In the genomic region with DNA sequence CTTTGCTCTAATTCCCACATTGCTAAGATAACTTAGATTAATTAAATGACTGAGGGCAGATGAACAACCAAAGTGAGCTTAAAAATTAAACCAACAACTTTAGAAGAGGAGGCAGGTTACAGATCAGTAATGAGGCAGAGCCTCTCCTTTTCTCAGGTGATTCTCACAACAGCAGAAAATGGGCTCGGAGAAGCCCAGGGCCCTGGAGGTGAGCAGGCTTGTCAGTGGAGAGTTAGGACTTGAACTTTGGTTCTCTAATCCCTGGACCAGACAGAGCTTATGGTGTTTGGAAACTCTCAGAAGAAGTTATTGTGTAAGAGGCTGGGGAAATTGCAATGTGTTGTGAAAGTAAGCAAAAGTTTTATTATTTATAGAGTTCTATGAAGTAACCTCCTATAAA, we compare ENCODE assay signal across 14 cellular contexts. TPM values are rescaled to one million over a fixed set of nuclear protein-coding genes. Genes with fewer than 3 reads are reported as not detected.
DNase-seq lines count a peak whose midpoint lies in the region; ATAC-seq and TF ChIP-seq lines count a peak whose summit lies in the region.
"Had no signal": no experiment of that assay in that cellular context is flagged by ENCODE, and none has a peak within 500 bp of the region (broad histone marks: within the 10 kb centered on the region; RNA-seq: fewer than 3 reads in every experiment).

No MANE protein-coding gene starts in this region.

- H3K27me3 Mint-ChIP-seq in endothelial cell (ENCODE audit: unreplicated experiment) = peaks cover 20% of the 10 kb centered on the region

- peak overlapping the region; percentile 82 to 88 for H3K4me3 ChIP-seq in foreskin fibroblast (ENCODE audit: low read depth in 1 of 2, low read length in 2 of 2)
- peak overlapping the region; percentile 87 for H3K4me3 ChIP-seq in skeletal muscle satellite cell (ENCODE audit: low read length)

- H3K27ac Mint-ChIP-seq in endothelial cell (ENCODE audit: unreplicated experiment) = no peak overlapping the region
- H3K27ac Mint-ChIP-seq: natural killer cell treated with Interleukin-12 subunit alpha and Interleukin-12 subunit beta and Interleukin-15 and Interleukin-18, amount 100 ng/mL, for 72 hours had no signal

- no peak overlapping the region for H3K4me3 Mint-ChIP-seq in endothelial cell (ENCODE audit: unreplicated experiment)
- H3K4me3 Mint-ChIP-seq: natural killer cell treated with Interleukin-12 subunit alpha and Interleukin-12 subunit beta and Interleukin-15 and Interleukin-18, amount 100 ng/mL, for 72 hours had no signal

- ATAC-seq in GM21786 (IDR thresholded peaks at IDR 0.05; ENCODE audit: unreplicated experiment) = no peak
- ATAC-seq: natural killer cell treated with Interleukin-12 subunit alpha and Interleukin-12 subunit beta and Interleukin-15 and Interleukin-18, amount 100 ng/mL, for 72 hours; Panc1 had no signal

- H3K9ac ChIP-seq in skeletal muscle satellite cell (ENCODE audit: low read depth, low read length) = no peak overlapping the region

- H3K4me2 ChIP-seq in skeletal muscle satellite cell (ENCODE audit: low read length) = peak overlapping the region; percentile 94

- no peaks in the 10 kb centered on the region for H3K36me3 ChIP-seq in skeletal muscle satellite cell (ENCODE audit: insufficient read depth, low read length)
- H3K36me3 ChIP-seq: HAP-1 had no signal

- no peaks in the 10 kb centered on the region for H3K9me3 ChIP-seq in skeletal muscle satellite cell (replicated peaks; ENCODE audit: low read length)
- H3K9me3 ChIP-seq: HAP-1 had no signal

- TF ChIP-seq CTCF in foreskin fibroblast (IDR thresholded peaks at IDR 0.05; ENCODE audit: low read depth, low read length) (no peak), endothelial cell (IDR thresholded peaks at IDR 0.05; ENCODE audit: unreplicated experiment) (no peak)

- peak; percentile 69 for DNase-seq in GM04503 (ENCODE audit: low read depth)
- DNase-seq in SKM-1 (lab: John Stamatoyannopoulos, UW; ENCODE audit: unreplicated experiment) = peak; percentile 62
- DNase-seq in foreskin fibroblast = peak; percentile 64 to 83
- DNase-seq in endothelial cell (ENCODE audit: low spot score) = no peak
- no peak for DNase-seq in mucosa of gallbladder (ENCODE audit: low spot score)
- no peak for DNase-seq in midbrain (lab: John Stamatoyannopoulos, UW)
- DNase-seq: activated CD8-positive, alpha-beta memory T cell treated with anti-CD3 and anti-CD28 coated beads, Interleukin-2, amount 50 U/mL, for 48 hours; anterior cingulate cortex; KBM-7 had no signal

- H3K4me1 Mint-ChIP-seq in endothelial cell (ENCODE audit: unreplicated experiment) = no peaks in the 10 kb centered on the region

- peaks cover 21% of the 10 kb centered on the region for H3K4me1 ChIP-seq in skeletal muscle satellite cell (ENCODE audit: control insufficient read depth, insufficient read depth, low read length)

- H3K27me3 ChIP-seq in skeletal muscle satellite cell (ENCODE audit: control insufficient read depth, insufficient read depth, low read length) = peaks cover 23% of the 10 kb centered on the region

- H3K9me3 Mint-ChIP-seq in endothelial cell (ENCODE audit: unreplicated experiment) = no peaks in the 10 kb centered on the region
- H3K9me3 Mint-ChIP-seq: natural killer cell treated with Interleukin-12 subunit alpha and Interleukin-12 subunit beta and Interleukin-15 and Interleukin-18, amount 100 ng/mL, for 72 hours had no signal

- no peaks in the 10 kb centered on the region for H3K36me3 Mint-ChIP-seq in endothelial cell (ENCODE audit: low read depth, unreplicated experiment)
- H3K36me3 Mint-ChIP-seq: natural killer cell treated with Interleukin-12 subunit alpha and Interleukin-12 subunit beta and Interleukin-15 and Interleukin-18, amount 100 ng/mL, for 72 hours had no signal

RNA-seq across cellular contexts. Expression of a gene that starts 2.8 kb away (rescaled TPM):
- 0.25 TPM in 1 of 2 replicates, not detected in the other for total RNA-seq in skeletal muscle satellite cell (2012; rRNA removed)
- total RNA-seq in endothelial cell (ENCODE audit: unreplicated experiment) (0.54 TPM), mucosa of gallbladder (6.9 TPM)

Comparison
In these comparisons a context has a peak if more than half of its experiments do, and no peak if none do; other contexts are left out.
1. DNase-seq: peak in GM04503 (single experiment), SKM-1 (single experiment) and foreskin fibroblast (2 of 2); none in endothelial cell (single experiment), mucosa of gallbladder (single experiment) and midbrain (single experiment).